Comparison of ENCODE assay signal across 16 cellular contexts in the genomic region with DNA sequence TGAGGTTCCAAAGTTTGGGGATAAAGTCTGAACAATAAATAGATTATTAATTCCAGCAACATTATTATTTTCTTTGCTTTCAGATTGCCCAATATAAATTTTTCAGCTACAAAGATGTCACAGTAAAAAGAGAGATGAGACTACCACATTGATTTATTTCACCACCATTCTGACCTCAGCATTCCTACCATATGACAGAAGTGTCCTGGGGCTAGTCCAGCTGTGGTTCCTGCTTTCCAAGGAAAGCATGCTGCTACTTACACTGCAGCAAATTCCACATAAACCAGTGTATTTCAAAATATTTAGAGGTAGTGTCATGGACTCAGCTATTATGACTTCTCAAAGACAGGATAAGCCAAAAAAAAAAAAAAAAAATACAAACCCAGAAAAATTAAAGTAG.
DNase-seq lines count a peak whose midpoint lies in the region; ATAC-seq and TF ChIP-seq lines count a peak whose summit lies in the region.
"Had no signal": no experiment of that assay in that cellular context is flagged by ENCODE, and none has a peak within 500 bp of the region (broad histone marks: within the 10 kb centered on the region; RNA-seq: fewer than 3 reads in every experiment).

No MANE protein-coding gene starts in this region.

- no peak overlapping the region for H2BK15ac ChIP-seq in mesendoderm (replicated peaks; ENCODE audit: low read depth)

- no peak overlapping the region for H2AK5ac ChIP-seq in mesendoderm (ENCODE audit: low read length)

- H3K36me3 ChIP-seq in RWPE2 (ENCODE audit: low read depth) (no peaks in the 10 kb centered on the region), mesendoderm (ENCODE audit: control insufficient read depth, insufficient read depth, low read length) (no peaks in the 10 kb centered on the region)
- H3K36me3 ChIP-seq: adrenal gland, BE2C, suprapubic skin had no signal

- DNase-seq in AG10803 (ENCODE audit: low read depth) (peak; percentile 97), RWPE2 (ENCODE audit: low spot score) (no peak), fibroblast of gingiva (ENCODE audit: low read depth) (peak; percentile 80), mesendoderm (peak; percentile 50), T-helper 1 cell (no peak), NCI-H128 (lab: John Stamatoyannopoulos, UW; ENCODE audit: unreplicated experiment) (no peak)
- DNase-seq: activated CD8-positive, alpha-beta memory T cell treated with anti-CD3 and anti-CD28 coated beads, Interleukin-2, amount 50 U/mL, for 4 hours; BE2C; GF-D8; nucleus accumbens had no signal

- H3K56ac ChIP-seq in mesendoderm (ENCODE audit: low read length) = no peak overlapping the region

- TF ChIP-seq CTCF in AG10803 (conservative IDR thresholded peaks at IDR 0.05; ENCODE audit: low read length) = no peak
- TF ChIP-seq CTCF in RWPE2 (IDR thresholded peaks at IDR 0.05; ENCODE audit: poor library complexity, severe bottlenecking) = no peak

- ATAC-seq in RWPE2 (ENCODE audit: low read depth) (peak; percentile 98), HG03432 (IDR thresholded peaks at IDR 0.05; ENCODE audit: unreplicated experiment) (no peak), HG03045 (IDR thresholded peaks at IDR 0.05; ENCODE audit: unreplicated experiment) (no peak)
- ATAC-seq: GM23338, left lobe of liver had no signal

- H3K79me2 ChIP-seq in mesendoderm (ENCODE audit: control insufficient read depth, insufficient read depth, low read length) = no peaks in the 10 kb centered on the region

- no peaks in the 10 kb centered on the region for H3K27me3 ChIP-seq in RWPE2 (ENCODE audit: insufficient read depth, poor library complexity, severe bottlenecking)
- H3K27me3 ChIP-seq in mesendoderm (ENCODE audit: insufficient read depth, low read length, poor library complexity) = no peaks in the 10 kb centered on the region
- H3K27me3 ChIP-seq: adrenal gland, BE2C, suprapubic skin had no signal

- H3K4ac ChIP-seq in mesendoderm (ENCODE audit: low read depth, low read length) = no peak overlapping the region

- H3K4me1 ChIP-seq in RWPE2 (ENCODE audit: insufficient read depth, poor library complexity, severe bottlenecking) (peaks cover 14% of the 10 kb centered on the region), mesendoderm (ENCODE audit: control insufficient read depth, low read depth, low read length) (no peaks in the 10 kb centered on the region)
- H3K4me1 ChIP-seq: adrenal gland, BE2C, suprapubic skin had no signal

- no peak overlapping the region for H3K23ac ChIP-seq in mesendoderm (ENCODE audit: low read length)

- H3K9ac ChIP-seq in mesendoderm (ENCODE audit: low read length) = no peak overlapping the region

- no peak overlapping the region for H4K8ac ChIP-seq in mesendoderm (ENCODE audit: low read depth, low read length)

- no peak overlapping the region for H3K4me2 ChIP-seq in mesendoderm (ENCODE audit: low read length)
- H3K4me2 ChIP-seq: GM23338 had no signal

- H3K27ac ChIP-seq in RWPE2 (ENCODE audit: poor library complexity, severe bottlenecking) = peak overlapping the region; percentile 82
- H3K27ac ChIP-seq in mesendoderm (ENCODE audit: low read depth, low read length) = no peak overlapping the region
- H3K27ac ChIP-seq: adrenal gland, suprapubic skin had no signal

- H2BK120ac ChIP-seq in mesendoderm (ENCODE audit: low read depth, low read length) = no peak overlapping the region

- H2BK5ac ChIP-seq in mesendoderm (ENCODE audit: low read length) = no peak overlapping the region

- H3K4me3 ChIP-seq in AG10803 (ENCODE audit: low read length) (no peak overlapping the region), RWPE2 (ENCODE audit: severe bottlenecking) (no peak overlapping the region), mesendoderm (ENCODE audit: low read length) (no peak overlapping the region)
- H3K4me3 ChIP-seq: adrenal gland, GM23338, suprapubic skin had no signal

- no peaks in the 10 kb centered on the region for H3K79me1 ChIP-seq in mesendoderm (ENCODE audit: low read length)

- no peaks in the 10 kb centered on the region for H3K9me3 ChIP-seq in RWPE2 (ENCODE audit: severe bottlenecking)
- H3K9me3 ChIP-seq: adrenal gland, BE2C, suprapubic skin had no signal

- H4K5ac ChIP-seq in mesendoderm (ENCODE audit: low read length) = no peak overlapping the region

- H3K18ac ChIP-seq in mesendoderm (ENCODE audit: low read length) = no peak overlapping the region

Comparison
In these comparisons a context has a peak if more than half of its experiments do, and no peak if none do; other contexts are left out.
1. DNase-seq: peak in AG10803 (single experiment), fibroblast of gingiva (single experiment) and mesendoderm (single experiment); none in RWPE2 (single experiment), T-helper 1 cell (0 of 5) and NCI-H128 (single experiment).